22 cellular contexts compared by ENCODE assay signal in genomic region chr6:21141616-21142303, GRCh38.
DNase-seq lines count a peak whose midpoint lies in the region; ATAC-seq and TF ChIP-seq lines count a peak whose summit lies in the region.
"Had no signal": no experiment of that assay in that cellular context is flagged by ENCODE, and none has a peak within 500 bp of the region (broad histone marks: within the 10 kb centered on the region; RNA-seq: fewer than 3 reads in every experiment).

No MANE protein-coding gene starts in this region.

- no peaks in the 10 kb centered on the region for H3K27me3 ChIP-seq in right lobe of liver
- H3K27me3 ChIP-seq in aorta (ENCODE audit: control insufficient read depth in 1 of 2, insufficient read depth in 2 of 2, low read length in 1 of 2): no peaks in the 10 kb centered on the region
- H3K27me3 ChIP-seq: BE2C; BLaER1 treated with 17β-estradiol and CSF1 and Interleukin-3, amounts not matched to agents 10 nM and 100 nM had no signal

- peaks cover 0 to 29% (median 13%) of the 10 kb centered on the region in 4 donors for H3K4me1 ChIP-seq in right lobe of liver
- H3K4me1 ChIP-seq in aorta (ENCODE audit: control insufficient read depth in 1 of 2, insufficient read depth in 2 of 2, low read length in 2 of 2): no peaks in the 10 kb centered on the region
- H3K4me1 ChIP-seq: A549; BLaER1 treated with 17β-estradiol and CSF1 and Interleukin-3, amounts not matched to agents 10 nM and 100 nM had no signal

- no peaks in the 10 kb centered on the region for H3K9me3 ChIP-seq in right lobe of liver
- H3K9me3 ChIP-seq in aorta (ENCODE audit: control insufficient read depth, low read length): no peaks in the 10 kb centered on the region
- H3K9me3 ChIP-seq: A549, BE2C had no signal

- H3K36me3 ChIP-seq in right lobe of liver (no peaks in the 10 kb centered on the region), aorta (ENCODE audit: control insufficient read depth in 1 of 2, insufficient read depth in 2 of 2, low read length in 1 of 2) (no peaks in the 10 kb centered on the region)
- H3K36me3 ChIP-seq: BE2C had no signal

- H3K36me3 Mint-ChIP-seq in nephron progenitor cell (ENCODE audit: low read depth): peaks cover 17% of the 10 kb centered on the region

- H3K9me3 Mint-ChIP-seq in nephron progenitor cell: no peaks in the 10 kb centered on the region
- H3K9me3 Mint-ChIP-seq: GM23338, H9 had no signal

- intact Hi-C loops in right lobe of liver (cut with DNase I): no loop called here
- intact Hi-C loops in aorta (cut with DNase I): no loop called here

- H3K4me3 Mint-ChIP-seq in nephron progenitor cell: no peak overlapping the region
- H3K4me3 Mint-ChIP-seq: CD14-positive monocyte; CD4-positive, alpha-beta memory T cell; GM23338; H9 had no signal

- peak overlapping the region; percentile 52 to 70 (median 65) for H3K27ac ChIP-seq in right lobe of liver
- no peak overlapping the region for H3K27ac ChIP-seq in aorta (ENCODE audit: low read depth in 1 of 2, low read length in 2 of 2)
- H3K27ac ChIP-seq: A549; BLaER1 treated with 17β-estradiol and CSF1 and Interleukin-3, amounts not matched to agents 10 nM and 100 nM had no signal

- peak overlapping the region; percentile 63 for H3K27ac Mint-ChIP-seq in nephron progenitor cell
- H3K27ac Mint-ChIP-seq: CD4-positive, alpha-beta memory T cell; GM23338 had no signal

- peaks cover 64% of the 10 kb centered on the region for H3K4me1 Mint-ChIP-seq in nephron progenitor cell
- H3K4me1 Mint-ChIP-seq: CD14-positive monocyte; CD4-positive, alpha-beta memory T cell had no signal

- 22% methylated on average over 1 of the region's 1 CpG for WGBS in right lobe of liver (ENCODE audit: insufficient coverage, low coverage, low lambda C conversion rate, missing lambda C conversion rate)
- 100% methylated on average over 1 of the region's 1 CpG for WGBS in aorta, 2 donors

- no peaks in the 10 kb centered on the region for H3K27me3 Mint-ChIP-seq in nephron progenitor cell (ENCODE audit: low read depth, poor library complexity)
- H3K27me3 Mint-ChIP-seq: CD4-positive, alpha-beta memory T cell had no signal

- DNase-seq in left lobe of liver (ENCODE audit: low spot score) (peak; percentile 62), right lobe of liver (peak in 2 of 3 donors; percentile 28 to 67), nephron progenitor cell (no peak), medulla oblongata (ENCODE audit: extremely low spot score) (no peak), aorta (no peak)
- DNase-seq: 8988T; ACHN; AML-193; BE2C; Calu3; CD4-positive, alpha-beta memory T cell; COR-L47; DMS53; DMS79 treated with DMSO at 0.1 percent for 48 hours; GF-D8; H9 had no signal

- ATAC-seq in left lobe of liver: peak; percentile 93
- ATAC-seq in right lobe of liver: peak; percentile 91 to 96 (median 92)
- ATAC-seq in aorta (ENCODE audit: low FRiP score): no peak
- no peak for ATAC-seq in GM21528 (IDR thresholded peaks at IDR 0.05; ENCODE audit: low FRiP score, unreplicated experiment)
- ATAC-seq: A549, GM23338, HCT116 had no signal

- TF ChIP-seq CTCF in right lobe of liver (IDR thresholded peaks at IDR 0.05): no peak
- no peak for TF ChIP-seq CTCF in nephron progenitor cell (IDR thresholded peaks at IDR 0.05)

- TF ChIP-seq POLR2A in right lobe of liver (IDR thresholded peaks at IDR 0.05): no peak

- H3K4me3 ChIP-seq in right lobe of liver (no peak overlapping the region), aorta (ENCODE audit: low read length in 2 of 2) (no peak overlapping the region)
- H3K4me3 ChIP-seq: A549; BLaER1 treated with 17β-estradiol and CSF1 and Interleukin-3, amounts not matched to agents 10 nM and 100 nM; GM23338 had no signal

Comparison
In these comparisons a context has a peak if more than half of its experiments do, and no peak if none do; other contexts are left out.
1. ATAC-seq: peak in left lobe of liver (single experiment) and right lobe of liver (4 of 4); none in aorta (single experiment) and GM21528 (single experiment).
2. DNase-seq: peak in left lobe of liver (single experiment) and right lobe of liver (2 of 3); none in nephron progenitor cell (single experiment), medulla oblongata (single experiment) and aorta (0 of 2).
3. H3K27ac ChIP-seq: peak in right lobe of liver (3 of 3); none in aorta (0 of 2).